Comparison of ENCODE assay signal across 5 cellular contexts in genomic region chr15:43198556-43198955, GRCh38. TPM values are rescaled to one million over a fixed set of nuclear protein-coding genes. Genes with fewer than 3 reads are reported as not detected.
"Had no signal": no experiment of that assay in that cellular context is flagged by ENCODE, and none has a peak within 500 bp of the region (broad histone marks: within the 10 kb centered on the region; RNA-seq: fewer than 3 reads in every experiment).

No MANE protein-coding gene starts in this region.

RNA-seq across cellular contexts. Expression of gene EPB42, which starts 22.3 kb away (rescaled TPM):
- total RNA-seq: HepG2, HT-29, HT1080, IMR-90 had no signal
- polyA plus RNA-seq: HepG2, IgD-negative memory B cell, IMR-90 had no signal
